ENCODE assay signal across 13 cellular contexts in genomic region chr5:52859619-52860018, GRCh38.
DNase-seq lines count a peak whose midpoint lies in the region; ATAC-seq and TF ChIP-seq lines count a peak whose summit lies in the region.
"Had no signal": no experiment of that assay in that cellular context is flagged by ENCODE, and none has a peak within 500 bp of the region (broad histone marks: within the 10 kb centered on the region; RNA-seq: fewer than 3 reads in every experiment).

No MANE protein-coding gene starts in this region.

- CTCF ChIA-PET in RWPE1 (lab: Yijun Ruan, JAX), result no interaction called here

- H3K27me3 ChIP-seq in SJCRH30, result no peaks in the 10 kb centered on the region

- DNase-seq in GM03348 (ENCODE audit: low spot score) (peak; percentile 66), SJCRH30 (peak in 1 of 2 experiments; percentile 22), fibroblast of the aortic adventitia (ENCODE audit: low read depth) (peak; percentile 73), renal cortical epithelial cell (ENCODE audit: low read depth) (peak; percentile 42), COLO668 (lab: John Stamatoyannopoulos, UW; ENCODE audit: unreplicated experiment) (no peak), RWPE1 (ENCODE audit: low spot score) (no peak)
- DNase-seq in activated CD8-positive, alpha-beta memory T cell treated with anti-CD3 and anti-CD28 coated beads, Interleukin-2, amount 50 U/mL, for 4 hours, result no peak
- DNase-seq: amygdala, Caco-2, NCI-H146, NCI-H774 had no signal

- no peak overlapping the region for H3K4me3 ChIP-seq in SJCRH30
- H3K4me3 ChIP-seq in fibroblast of the aortic adventitia (ENCODE audit: low read depth, low read length), result no peak overlapping the region

- H3K9me3 ChIP-seq in SJCRH30 (replicated peaks), result no peaks in the 10 kb centered on the region
- H3K9me3 ChIP-seq: Caco-2 had no signal

- peaks cover 9% of the 10 kb centered on the region for H3K4me1 ChIP-seq in SJCRH30

- H3K27ac ChIP-seq in SJCRH30 (peak overlapping the region; percentile 32), RWPE1 (no peak overlapping the region)

- no peak for TF ChIP-seq CTCF in fibroblast of the aortic adventitia (IDR thresholded peaks at IDR 0.05; ENCODE audit: insufficient read depth, low read length)
- TF ChIP-seq CTCF in RWPE1 (conservative IDR thresholded peaks at IDR 0.05; ENCODE audit: low read depth), result no peak

- POLR2A ChIA-PET in RWPE1 (lab: Yijun Ruan, JAX; ENCODE audit: low non-redundant PET), result interaction anchor here (1.0 kb wide), 1 partner anchor 16 kb away, joined by 3 read pairs; no protein-coding TSS in a partner anchor

- no peaks in the 10 kb centered on the region for H3K36me3 ChIP-seq in SJCRH30

- no peak for ATAC-seq in GM18870 (IDR thresholded peaks at IDR 0.05; ENCODE audit: unreplicated experiment)
- ATAC-seq: right cardiac atrium had no signal

Comparison
In these comparisons a context has a peak if more than half of its experiments do, and no peak if none do; other contexts are left out.
1. DNase-seq: peak in GM03348 (single experiment), fibroblast of the aortic adventitia (single experiment) and renal cortical epithelial cell (single experiment); none in COLO668 (single experiment), RWPE1 (single experiment) and activated CD8-positive, alpha-beta memory T cell treated with anti-CD3 and anti-CD28 coated beads, Interleukin-2, amount 50 U/mL, for 4 hours (single experiment).